In the genomic region with DNA sequence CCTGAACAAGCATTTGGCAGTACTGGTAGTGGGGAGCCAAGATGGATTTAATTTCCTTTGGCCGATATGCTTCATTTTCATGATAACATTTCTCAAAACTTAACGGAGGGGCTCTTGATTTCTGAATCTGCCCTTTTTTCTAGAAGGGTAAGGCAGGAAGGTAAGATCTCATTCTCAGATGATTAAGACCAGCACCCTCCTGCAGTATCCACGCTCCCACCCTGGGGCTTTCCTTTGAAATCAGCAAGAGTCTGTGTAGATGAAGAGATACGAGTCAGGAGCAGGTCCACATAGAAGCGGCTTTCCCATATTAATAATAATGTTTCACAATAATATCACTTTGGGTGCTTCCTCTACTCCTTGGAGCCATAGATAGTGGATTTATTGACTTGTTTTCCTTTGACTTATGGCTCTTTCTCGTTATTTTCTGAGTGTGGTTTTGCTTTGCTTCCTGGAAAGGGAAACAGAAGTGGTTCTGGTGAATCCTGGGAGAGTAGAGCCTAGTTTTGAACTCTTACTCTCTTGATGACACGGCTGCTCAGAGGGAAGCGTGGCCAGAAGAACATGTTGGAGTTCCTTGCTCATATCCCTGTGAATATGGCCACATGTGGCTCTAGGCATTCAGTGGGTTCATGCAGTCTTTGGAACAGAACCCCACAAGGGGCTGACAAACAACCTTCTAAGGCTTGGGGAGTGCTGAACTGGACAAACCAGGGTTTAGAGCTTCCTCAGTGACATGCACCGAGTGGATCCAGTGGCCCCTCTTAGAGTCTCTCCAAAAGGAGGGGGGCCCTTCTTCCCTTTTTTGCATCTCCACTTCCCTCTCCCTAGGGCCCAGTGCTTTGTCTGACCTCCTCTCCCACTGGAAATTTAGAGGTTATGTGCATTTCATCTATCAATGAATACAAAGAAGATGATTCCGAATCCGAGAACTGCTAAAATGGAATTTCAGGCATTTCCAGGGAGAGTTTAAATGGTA, we compare ENCODE assay signal across 1 cellular context.
TF ChIP-seq lines count a peak whose summit lies in the region.

No MANE protein-coding gene starts in this region.

TF ChIP-seq in K562, 482 proteins besides CTCF, POLR2A, EP300 and RAD21 (continued from another document):
- TF ChIP-seq TEAD4 (IDR thresholded peaks at IDR 0.05; ENCODE audit: low read length) (peak; percentile 47; the same call in 1 of the 2 replicates), TEAD4 (CRISPR knock-in tag; IDR thresholded peaks at IDR 0.05; ENCODE audit: borderline replicate concordance) (no peak), RBFOX2 (IDR thresholded peaks at IDR 0.05; ENCODE audit: low read depth, low read length) (no peak), ZNF764 (CRISPR knock-in tag; IDR thresholded peaks at IDR 0.05; ENCODE audit: low read depth) (no peak), SPI1 (IDR thresholded peaks at IDR 0.05; ENCODE audit: borderline replicate concordance, low read depth, low read length) (peak; percentile 56; the same call in 1 of the 2 replicates), XRCC3 (IDR thresholded peaks at IDR 0.05) (no peak), GATA2 (CRISPR knock-in tag; IDR thresholded peaks at IDR 0.05) (0 out of 2 replicates have a peak, but pooled peaks have one; percentile 19), RFX5 (IDR thresholded peaks at IDR 0.05; ENCODE audit: low read depth, low read length) (no peak), PPARD (CRISPR knock-in tag; IDR thresholded peaks at IDR 0.05) (no peak), SRSF3 (IDR thresholded peaks at IDR 0.05; ENCODE audit: insufficient read depth, low read length) (no peak), YY1 (IDR thresholded peaks at IDR 0.05; ENCODE audit: borderline replicate concordance in 1 of 3, control insufficient read depth in 1 of 3, extremely low read depth in 1 of 3, insufficient read depth in 3 of 3, insufficient read length in 1 of 3, insufficient replicate concordance in 2 of 3, low read depth in 1 of 3, low read length in 2 of 3) (peak in 1 of 3 experiments; percentile 9), TAF9B (IDR thresholded peaks at IDR 0.05; ENCODE audit: partially characterized antibody) (no peak), VEZF1 (CRISPR knock-in tag; IDR thresholded peaks at IDR 0.05) (no peak), ZNF318 (IDR thresholded peaks at IDR 0.05; ENCODE audit: borderline replicate concordance in 1 of 2, low read depth in 1 of 2) (no peak), MEIS2 (IDR thresholded peaks at IDR 0.05; ENCODE audit: partially characterized antibody) (peak; percentile 47)
- TF ChIP-seq, protein P1, sequence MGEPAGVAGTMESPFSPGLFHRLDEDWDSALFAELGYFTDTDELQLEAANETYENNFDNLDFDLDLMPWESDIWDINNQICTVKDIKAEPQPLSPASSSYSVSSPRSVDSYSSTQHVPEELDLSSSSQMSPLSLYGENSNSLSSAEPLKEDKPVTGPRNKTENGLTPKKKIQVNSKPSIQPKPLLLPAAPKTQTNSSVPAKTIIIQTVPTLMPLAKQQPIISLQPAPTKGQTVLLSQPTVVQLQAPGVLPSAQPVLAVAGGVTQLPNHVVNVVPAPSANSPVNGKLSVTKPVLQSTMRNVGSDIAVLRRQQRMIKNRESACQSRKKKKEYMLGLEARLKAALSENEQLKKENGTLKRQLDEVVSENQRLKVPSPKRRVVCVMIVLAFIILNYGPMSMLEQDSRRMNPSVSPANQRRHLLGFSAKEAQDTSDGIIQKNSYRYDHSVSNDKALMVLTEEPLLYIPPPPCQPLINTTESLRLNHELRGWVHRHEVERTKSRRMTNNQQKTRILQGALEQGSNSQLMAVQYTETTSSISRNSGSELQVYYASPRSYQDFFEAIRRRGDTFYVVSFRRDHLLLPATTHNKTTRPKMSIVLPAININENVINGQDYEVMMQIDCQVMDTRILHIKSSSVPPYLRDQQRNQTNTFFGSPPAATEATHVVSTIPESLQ (CRISPR knock-in tag; IDR thresholded peaks at IDR 0.05): 0 out of 2 replicates have a peak, but pooled peaks have one; percentile 24
